2 cellular contexts compared by ENCODE assay signal in the genomic region with DNA sequence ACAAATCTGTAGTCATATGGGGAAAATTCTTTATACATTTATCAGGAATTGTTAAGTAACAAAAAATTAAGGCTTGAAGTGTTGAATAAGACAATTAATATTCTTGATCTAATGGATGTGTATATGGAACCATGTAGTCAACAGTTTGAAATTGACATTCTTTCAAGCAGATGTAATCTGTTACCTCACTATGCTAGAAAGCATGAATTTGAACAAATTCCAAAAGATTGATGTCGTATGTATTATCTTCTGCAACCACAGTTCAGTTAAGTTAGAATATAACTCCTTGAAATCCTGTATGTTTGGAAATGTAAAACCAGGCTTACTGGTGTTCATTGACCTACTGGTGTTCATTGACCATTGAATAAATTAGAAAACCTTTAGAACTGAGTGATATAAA.
TF ChIP-seq lines count a peak whose summit lies in the region.

No MANE protein-coding gene starts in this region.

TF ChIP-seq in SK-N-SH treated with all-trans-retinoic acid at 6 μM for 48 hours, 23 proteins besides CTCF, POLR2A, EP300 and RAD21:
- TF ChIP-seq ISL1 (CRISPR knock-in tag; IDR thresholded peaks at IDR 0.05): peak; percentile 45
- TF ChIP-seq, protein P1, sequence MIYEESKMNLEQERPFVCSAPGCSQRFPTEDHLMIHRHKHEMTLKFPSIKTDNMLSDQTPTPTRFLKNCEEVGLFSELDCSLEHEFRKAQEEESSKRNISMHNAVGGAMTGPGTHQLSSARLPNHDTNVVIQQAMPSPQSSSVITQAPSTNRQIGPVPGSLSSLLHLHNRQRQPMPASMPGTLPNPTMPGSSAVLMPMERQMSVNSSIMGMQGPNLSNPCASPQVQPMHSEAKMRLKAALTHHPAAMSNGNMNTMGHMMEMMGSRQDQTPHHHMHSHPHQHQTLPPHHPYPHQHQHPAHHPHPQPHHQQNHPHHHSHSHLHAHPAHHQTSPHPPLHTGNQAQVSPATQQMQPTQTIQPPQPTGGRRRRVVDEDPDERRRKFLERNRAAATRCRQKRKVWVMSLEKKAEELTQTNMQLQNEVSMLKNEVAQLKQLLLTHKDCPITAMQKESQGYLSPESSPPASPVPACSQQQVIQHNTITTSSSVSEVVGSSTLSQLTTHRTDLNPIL (CRISPR knock-in tag; IDR thresholded peaks at IDR 0.05; ENCODE audit: low read depth): 0 out of 2 replicates have a peak, but pooled peaks have one; percentile 23
- no peak for TF ChIP-seq OSR1 (CRISPR knock-in tag; IDR thresholded peaks at IDR 0.05)

TF ChIP-seq in SK-N-SH, 30 proteins besides CTCF, POLR2A, EP300 and RAD21:
- no peak for TF ChIP-seq FOXJ3 (CRISPR knock-in tag; IDR thresholded peaks at IDR 0.05)
- no peak for TF ChIP-seq MXI1 (IDR thresholded peaks at IDR 0.05; ENCODE audit: low read depth, low read length)
- TF ChIP-seq YY1 (IDR thresholded peaks at IDR 0.05; ENCODE audit: low read depth): no peak
- no peak for TF ChIP-seq SIN3A (IDR thresholded peaks at IDR 0.05; ENCODE audit: borderline replicate concordance, low read depth, low read length)
- TF ChIP-seq RCOR1 (IDR thresholded peaks at IDR 0.05; ENCODE audit: low read length): no peak
- TF ChIP-seq, protein P2, sequence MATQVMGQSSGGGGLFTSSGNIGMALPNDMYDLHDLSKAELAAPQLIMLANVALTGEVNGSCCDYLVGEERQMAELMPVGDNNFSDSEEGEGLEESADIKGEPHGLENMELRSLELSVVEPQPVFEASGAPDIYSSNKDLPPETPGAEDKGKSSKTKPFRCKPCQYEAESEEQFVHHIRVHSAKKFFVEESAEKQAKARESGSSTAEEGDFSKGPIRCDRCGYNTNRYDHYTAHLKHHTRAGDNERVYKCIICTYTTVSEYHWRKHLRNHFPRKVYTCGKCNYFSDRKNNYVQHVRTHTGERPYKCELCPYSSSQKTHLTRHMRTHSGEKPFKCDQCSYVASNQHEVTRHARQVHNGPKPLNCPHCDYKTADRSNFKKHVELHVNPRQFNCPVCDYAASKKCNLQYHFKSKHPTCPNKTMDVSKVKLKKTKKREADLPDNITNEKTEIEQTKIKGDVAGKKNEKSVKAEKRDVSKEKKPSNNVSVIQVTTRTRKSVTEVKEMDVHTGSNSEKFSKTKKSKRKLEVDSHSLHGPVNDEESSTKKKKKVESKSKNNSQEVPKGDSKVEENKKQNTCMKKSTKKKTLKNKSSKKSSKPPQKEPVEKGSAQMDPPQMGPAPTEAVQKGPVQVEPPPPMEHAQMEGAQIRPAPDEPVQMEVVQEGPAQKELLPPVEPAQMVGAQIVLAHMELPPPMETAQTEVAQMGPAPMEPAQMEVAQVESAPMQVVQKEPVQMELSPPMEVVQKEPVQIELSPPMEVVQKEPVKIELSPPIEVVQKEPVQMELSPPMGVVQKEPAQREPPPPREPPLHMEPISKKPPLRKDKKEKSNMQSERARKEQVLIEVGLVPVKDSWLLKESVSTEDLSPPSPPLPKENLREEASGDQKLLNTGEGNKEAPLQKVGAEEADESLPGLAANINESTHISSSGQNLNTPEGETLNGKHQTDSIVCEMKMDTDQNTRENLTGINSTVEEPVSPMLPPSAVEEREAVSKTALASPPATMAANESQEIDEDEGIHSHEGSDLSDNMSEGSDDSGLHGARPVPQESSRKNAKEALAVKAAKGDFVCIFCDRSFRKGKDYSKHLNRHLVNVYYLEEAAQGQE (IDR thresholded peaks at IDR 0.05; ENCODE audit: low read depth, low read length): no peak
- TF ChIP-seq, protein P3, sequence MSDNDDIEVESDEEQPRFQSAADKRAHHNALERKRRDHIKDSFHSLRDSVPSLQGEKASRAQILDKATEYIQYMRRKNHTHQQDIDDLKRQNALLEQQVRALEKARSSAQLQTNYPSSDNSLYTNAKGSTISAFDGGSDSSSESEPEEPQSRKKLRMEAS (IDR thresholded peaks at IDR 0.05; ENCODE audit: low read depth): no peak
- no peak for TF ChIP-seq ELF1 (IDR thresholded peaks at IDR 0.05)
- no peak for TF ChIP-seq FOXM1 (IDR thresholded peaks at IDR 0.05; ENCODE audit: low read depth)
- TF ChIP-seq TCF12 (IDR thresholded peaks at IDR 0.05): no peak
- no peak for TF ChIP-seq CHD2 (IDR thresholded peaks at IDR 0.05; ENCODE audit: low read length, partially characterized antibody)
- TF ChIP-seq, protein P4, sequence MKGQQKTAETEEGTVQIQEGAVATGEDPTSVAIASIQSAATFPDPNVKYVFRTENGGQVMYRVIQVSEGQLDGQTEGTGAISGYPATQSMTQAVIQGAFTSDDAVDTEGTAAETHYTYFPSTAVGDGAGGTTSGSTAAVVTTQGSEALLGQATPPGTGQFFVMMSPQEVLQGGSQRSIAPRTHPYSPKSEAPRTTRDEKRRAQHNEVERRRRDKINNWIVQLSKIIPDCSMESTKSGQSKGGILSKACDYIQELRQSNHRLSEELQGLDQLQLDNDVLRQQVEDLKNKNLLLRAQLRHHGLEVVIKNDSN (IDR thresholded peaks at IDR 0.05; ENCODE audit: borderline replicate concordance, low read depth): no peak
- TF ChIP-seq, protein P5, sequence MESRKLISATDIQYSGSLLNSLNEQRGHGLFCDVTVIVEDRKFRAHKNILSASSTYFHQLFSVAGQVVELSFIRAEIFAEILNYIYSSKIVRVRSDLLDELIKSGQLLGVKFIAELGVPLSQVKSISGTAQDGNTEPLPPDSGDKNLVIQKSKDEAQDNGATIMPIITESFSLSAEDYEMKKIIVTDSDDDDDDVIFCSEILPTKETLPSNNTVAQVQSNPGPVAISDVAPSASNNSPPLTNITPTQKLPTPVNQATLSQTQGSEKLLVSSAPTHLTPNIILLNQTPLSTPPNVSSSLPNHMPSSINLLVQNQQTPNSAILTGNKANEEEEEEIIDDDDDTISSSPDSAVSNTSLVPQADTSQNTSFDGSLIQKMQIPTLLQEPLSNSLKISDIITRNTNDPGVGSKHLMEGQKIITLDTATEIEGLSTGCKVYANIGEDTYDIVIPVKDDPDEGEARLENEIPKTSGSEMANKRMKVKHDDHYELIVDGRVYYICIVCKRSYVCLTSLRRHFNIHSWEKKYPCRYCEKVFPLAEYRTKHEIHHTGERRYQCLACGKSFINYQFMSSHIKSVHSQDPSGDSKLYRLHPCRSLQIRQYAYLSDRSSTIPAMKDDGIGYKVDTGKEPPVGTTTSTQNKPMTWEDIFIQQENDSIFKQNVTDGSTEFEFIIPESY (IDR thresholded peaks at IDR 0.05; ENCODE audit: borderline replicate concordance, low read depth): no peak
- no peak for TF ChIP-seq JUND (IDR thresholded peaks at IDR 0.05)
- TF ChIP-seq FOSL2 (IDR thresholded peaks at IDR 0.05; ENCODE audit: borderline replicate concordance, low read depth): no peak
- TF ChIP-seq NRF1 (IDR thresholded peaks at IDR 0.05; ENCODE audit: low read depth, low read length): no peak
- TF ChIP-seq GABPA (IDR thresholded peaks at IDR 0.05; ENCODE audit: low read depth): no peak
- TF ChIP-seq TEAD4 (IDR thresholded peaks at IDR 0.05; ENCODE audit: borderline replicate concordance, insufficient read depth): no peak
- no peak for TF ChIP-seq RXRA (IDR thresholded peaks at IDR 0.05; ENCODE audit: borderline replicate concordance, low read depth)
- no peak for TF ChIP-seq SMC3 (IDR thresholded peaks at IDR 0.05; ENCODE audit: low read depth, low read length)
